35 cellular contexts compared by ENCODE assay signal in the genomic region with DNA sequence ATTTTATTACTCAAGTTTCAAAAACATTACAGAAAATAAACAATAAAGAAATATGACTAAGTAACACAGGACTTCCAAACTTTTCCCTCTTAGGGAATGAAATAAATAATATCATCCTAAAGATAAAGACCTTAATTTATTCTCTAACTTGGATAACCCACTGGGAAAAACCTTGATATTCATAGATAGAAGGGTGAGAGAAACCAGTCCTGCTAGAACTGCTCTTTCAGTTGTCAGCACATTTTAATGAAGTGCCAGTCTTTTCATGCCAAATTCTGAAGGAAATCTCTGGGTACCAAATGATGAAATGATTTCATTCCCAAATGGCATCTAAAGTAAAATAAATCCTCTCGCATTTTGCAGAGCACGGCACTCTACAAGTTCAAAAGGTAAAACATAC.
"Had no signal": no experiment of that assay in that cellular context is flagged by ENCODE, and none has a peak within 500 bp of the region (broad histone marks: within the 10 kb centered on the region; RNA-seq: fewer than 3 reads in every experiment).

No MANE protein-coding gene starts in this region.

- H3K27me3 ChIP-seq: MG63 had no signal

- H3K36me3 ChIP-seq: MG63 had no signal

- H3K4me2 ChIP-seq: KMS-11 had no signal

- H3K9ac ChIP-seq: KMS-11 had no signal

- H3K9me3 ChIP-seq: MG63 had no signal

- H3K4me3 ChIP-seq: MG63 had no signal

- H3K27ac ChIP-seq: KMS-11 had no signal

- DNase-seq: Karpas-422, Kasumi-1, MG63, MM.1S, MV-4-11, NCI-H1048, NCI-H1092, NCI-H1092 treated with DMSO at 0.1 percent for 48 hours, NCI-H1105, NCI-H1105 treated with DMSO at 0.1 percent for 48 hours, NCI-H1417, NCI-H1417 treated with DMSO at 0.1 percent for 48 hours, NCI-H1436, NCI-H1436 treated with DMSO at 0.1 percent for 48 hours, NCI-H146, NCI-H1694, NCI-H1694 treated with DMSO at 0.1 percent for 48 hours, NCI-H187, NCI-H187 treated with DMSO at 0.1 percent for 48 hours, NCI-H1930, NCI-H2029, NCI-H2029 treated with DMSO at 0.1 percent for 48 hours, NCI-H2081, NCI-H2081 treated with DMSO at 0.1 percent for 48 hours, NCI-H2107, NCI-H2171, NCI-H2171 treated with DMSO at 0.1 percent for 48 hours, NCI-H2227 treated with DMSO at 0.1 percent for 48 hours, NCI-H226, NCI-H345, NCI-H446, NCI-H446 treated with DMSO at 0.1 percent for 48 hours, NCI-H510A, NCI-H510A treated with DMSO at 0.1 percent for 48 hours had no signal
